Comparison of ENCODE assay signal across 18 cellular contexts in the genomic region with DNA sequence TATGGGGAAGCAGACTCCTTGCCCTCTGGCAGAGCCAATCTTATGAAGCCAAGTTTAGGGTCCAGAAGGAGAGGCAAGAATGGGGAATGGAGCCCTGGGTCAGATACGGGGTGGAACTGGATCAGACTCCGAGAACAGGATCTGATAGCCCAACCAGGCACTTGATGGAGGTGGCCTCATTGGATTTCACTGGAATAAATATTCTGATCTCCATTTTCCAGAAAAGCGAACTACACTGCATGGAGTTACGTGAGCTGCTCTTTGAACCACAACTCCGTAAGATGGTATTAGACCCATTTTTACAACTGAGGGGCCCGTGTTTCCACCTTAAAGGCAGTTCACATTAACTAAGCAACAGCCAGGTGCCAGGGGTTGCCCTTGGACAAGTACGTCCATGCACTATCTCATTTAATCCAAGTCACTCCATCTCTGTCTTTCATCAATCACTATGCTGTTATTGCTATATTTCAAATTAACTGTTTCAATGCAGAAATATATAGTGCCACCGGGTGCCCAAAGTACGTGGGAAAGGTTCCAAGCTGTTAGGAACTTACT.
"Had no signal": no experiment of that assay in that cellular context is flagged by ENCODE, and none has a peak within 500 bp of the region (broad histone marks: within the 10 kb centered on the region; RNA-seq: fewer than 3 reads in every experiment).

No MANE protein-coding gene starts in this region.

- H3K36me3 ChIP-seq: prostate gland, right lobe of liver, suprapubic skin, thyroid gland had no signal

- ATAC-seq: effector memory CD8-positive, alpha-beta T cell; left colon; right lobe of liver; stimulated activated effector memory CD8-positive, alpha-beta T cell treated with anti-CD3 and anti-CD28 coated beads, Interleukin-12 subunit alpha, Interleukin-12 subunit beta, amount 100 ng/mL, for 72 hours; stimulated activated naive CD8-positive, alpha-beta T cell treated with anti-CD3 and anti-CD28 coated beads, Interleukin-15, Interleukin-2, amounts not matched to agents 100 U/mL and 50 U/mL, for 24 hours had no signal

- DNase-seq: effector memory CD8-positive, alpha-beta T cell; foreskin melanocyte; hippocampal formation; left colon; naive B cell; occipital lobe; right lobe of liver; stimulated activated CD4-positive, alpha-beta T cell treated with anti-CD3 and anti-CD28 coated beads, Interleukin-4, amount 100 ng/mL, for 1 hour; stimulated activated CD8-positive, alpha-beta memory T cell treated with anti-CD3 and anti-CD28 coated beads, Interleukin-4, amount 100 ng/mL, for 48 hours; stimulated activated naive CD8-positive, alpha-beta T cell treated with anti-CD3 and anti-CD28 coated beads, Interleukin-15, Interleukin-2, amounts not matched to agents 100 U/mL and 50 U/mL, for 24 hours; thyroid gland had no signal

- H3K9me3 Mint-ChIP-seq: effector memory CD8-positive, alpha-beta T cell had no signal

- H3K9me3 ChIP-seq: prostate gland, right lobe of liver, thyroid gland had no signal

- H3K4me3 ChIP-seq: prostate gland, right lobe of liver, suprapubic skin, thyroid gland had no signal

- H3K27ac ChIP-seq: parathyroid adenoma, prostate gland, right lobe of liver, suprapubic skin, thyroid gland had no signal

- H3K4me3 Mint-ChIP-seq: effector memory CD8-positive, alpha-beta T cell; mesothelial cell of epicardium; naive B cell; nephron; stimulated activated effector memory CD8-positive, alpha-beta T cell treated with anti-CD3 and anti-CD28 coated beads, Interleukin-12 subunit alpha, Interleukin-12 subunit beta, amount 100 ng/mL, for 72 hours; type B pancreatic cell had no signal

- H3K27ac Mint-ChIP-seq: effector memory CD8-positive, alpha-beta T cell; mesothelial cell of epicardium; naive B cell; nephron; stimulated activated effector memory CD8-positive, alpha-beta T cell treated with anti-CD3 and anti-CD28 coated beads, Interleukin-12 subunit alpha, Interleukin-12 subunit beta, amount 100 ng/mL, for 72 hours; type B pancreatic cell had no signal

- H3K36me3 Mint-ChIP-seq: mesothelial cell of epicardium, naive B cell, type B pancreatic cell had no signal

- H3K9ac ChIP-seq: parathyroid adenoma had no signal

- H3K4me1 Mint-ChIP-seq: mesothelial cell of epicardium, naive B cell, nephron had no signal

- H3K27me3 ChIP-seq: right lobe of liver, thyroid gland had no signal

- H3K4me1 ChIP-seq: parathyroid adenoma, prostate gland, right lobe of liver, suprapubic skin had no signal
